In genomic region chr2:224869601-224870000, GRCh38 we compare ENCODE assay signal across 13 cellular contexts.
DNase-seq lines count a peak whose midpoint lies in the region; ATAC-seq, FAIRE-seq and TF ChIP-seq lines count a peak whose summit lies in the region.
"Had no signal": no experiment of that assay in that cellular context is flagged by ENCODE, and none has a peak within 500 bp of the region (broad histone marks: within the 10 kb centered on the region; RNA-seq: fewer than 3 reads in every experiment).

No MANE protein-coding gene starts in this region.

- H3K4me3 ChIP-seq in astrocyte of the spinal cord (ENCODE audit: low read depth, low read length) (no peak overlapping the region), upper lobe of right lung (no peak overlapping the region)

- H3K27me3 Mint-ChIP-seq in HFFc6 (ENCODE audit: insufficient read depth) = no peaks in the 10 kb centered on the region
- H3K27me3 Mint-ChIP-seq: activated CD4-positive, alpha-beta memory T cell treated with anti-CD3 and anti-CD28 coated beads, Interleukin-2, amount 10 ng/mL, durations not matched to agents 7 days and 5 days; T-helper 17 cell had no signal

- H3K4me1 Mint-ChIP-seq in HFFc6 (ENCODE audit: low read depth) = peaks cover 85% of the 10 kb centered on the region
- H3K4me1 Mint-ChIP-seq: activated CD4-positive, alpha-beta memory T cell treated with anti-CD3 and anti-CD28 coated beads, Interleukin-2, amount 10 ng/mL, durations not matched to agents 7 days and 5 days; CD14-positive monocyte had no signal

- no peak overlapping the region for H3K27ac ChIP-seq in upper lobe of right lung

- DNase-seq in AG08395 (ENCODE audit: low spot score) (peak; percentile 85), HFFc6 (peak; percentile 95), astrocyte of the spinal cord (ENCODE audit: low read depth, low spot score) (peak; percentile 91), iris pigment epithelial cell (ENCODE audit: low read depth) (peak; percentile 97), upper lobe of right lung (no peak), frontal cortex (ENCODE audit: low spot score in 2 of 2) (no peak), retina (no peak)
- DNase-seq: activated CD4-positive, alpha-beta memory T cell treated with anti-CD3 and anti-CD28 coated beads, Interleukin-2, amount 10 ng/mL, durations not matched to agents 7 days and 5 days; NCI-H1694; T-helper 17 cell had no signal

- peaks cover 83% of the 10 kb centered on the region for H3K36me3 Mint-ChIP-seq in HFFc6 (ENCODE audit: low read depth)

- H3K4me3 Mint-ChIP-seq in HFFc6 = peak overlapping the region; percentile 49
- H3K4me3 Mint-ChIP-seq: activated CD4-positive, alpha-beta memory T cell treated with anti-CD3 and anti-CD28 coated beads, Interleukin-2, amount 10 ng/mL, durations not matched to agents 7 days and 5 days; CD14-positive monocyte; T-helper 17 cell had no signal

- H3K27ac Mint-ChIP-seq in HFFc6 = peak overlapping the region; percentile 92
- H3K27ac Mint-ChIP-seq: activated CD4-positive, alpha-beta memory T cell treated with anti-CD3 and anti-CD28 coated beads, Interleukin-2, amount 10 ng/mL, durations not matched to agents 7 days and 5 days; CD14-positive monocyte had no signal

- no peak for FAIRE-seq in frontal cortex (lab: Jason Lieb, UNC)
- FAIRE-seq: endothelial cell of umbilical vein had no signal

- intact Hi-C loops in upper lobe of right lung (cut with DNase I) = no loop called here

- no peaks in the 10 kb centered on the region for H3K9me3 ChIP-seq in upper lobe of right lung

- no peaks in the 10 kb centered on the region for H3K36me3 ChIP-seq in upper lobe of right lung

- TF ChIP-seq CTCF in HFFc6 (IDR thresholded peaks at IDR 0.05) (no peak), astrocyte of the spinal cord (IDR thresholded peaks at IDR 0.05; ENCODE audit: low read depth, low read length) (no peak), upper lobe of right lung (IDR thresholded peaks at IDR 0.05) (no peak)

- peaks cover 14% of the 10 kb centered on the region for H3K9me3 Mint-ChIP-seq in HFFc6

- ATAC-seq in upper lobe of right lung (no peak), HG03521 (IDR thresholded peaks at IDR 0.05; ENCODE audit: unreplicated experiment) (no peak)
- ATAC-seq: T-helper 17 cell had no signal

- H3K4me1 ChIP-seq in upper lobe of right lung = no peaks in the 10 kb centered on the region

- no peaks in the 10 kb centered on the region for H3K27me3 ChIP-seq in upper lobe of right lung

- in situ Hi-C loops in astrocyte of the spinal cord (cut with HindIII; ENCODE audit: low sequenced_read_pairs) = no loop called here

Comparison
In these comparisons a context has a peak if more than half of its experiments do, and no peak if none do; other contexts are left out.
1. DNase-seq: peak in AG08395 (single experiment), HFFc6 (single experiment), astrocyte of the spinal cord (single experiment) and iris pigment epithelial cell (single experiment); none in upper lobe of right lung (single experiment), frontal cortex (0 of 2) and retina (single experiment).